21 cellular contexts compared by ENCODE assay signal in the genomic region with DNA sequence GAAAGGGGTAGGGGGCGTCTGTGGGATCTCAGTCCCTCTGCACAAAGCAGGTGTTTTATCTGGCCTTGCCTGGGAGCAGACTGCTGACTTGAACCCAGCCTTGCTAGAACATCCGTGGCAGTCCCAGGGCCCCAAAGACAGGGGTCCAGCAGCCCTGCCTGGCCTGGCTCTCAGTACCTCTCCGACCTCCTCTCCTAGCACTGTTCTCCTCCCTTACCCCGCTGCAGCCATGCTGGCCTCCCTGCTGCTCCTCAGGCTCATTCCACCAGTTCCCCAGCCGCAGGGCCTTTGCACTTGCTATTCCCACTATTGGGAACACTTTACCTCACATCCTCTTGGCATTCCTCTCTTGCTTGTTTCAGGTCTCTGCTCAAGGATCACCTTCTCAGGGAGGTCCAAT.
"Had no signal": no experiment of that assay in that cellular context is flagged by ENCODE, and none has a peak within 500 bp of the region (broad histone marks: within the 10 kb centered on the region; RNA-seq: fewer than 3 reads in every experiment).

No MANE protein-coding gene starts in this region.

- H3K27ac ChIP-seq: heart left ventricle, left lung, lower lobe of right lung, ovary, suprapubic skin, thyroid gland had no signal

- FAIRE-seq: endometrium, frontal cortex, islet of Langerhans, urothelium cell line had no signal

- H3K9me3 ChIP-seq: heart left ventricle, left lung, lower lobe of right lung, ovary, suprapubic skin, thyroid gland had no signal

- DNase-seq: effector memory CD4-positive, alpha-beta T cell; hypothalamus; left lung; lower lobe of right lung; mesendoderm; naive B cell; ovary; stimulated activated CD4-positive, alpha-beta T cell treated with anti-CD3 and anti-CD28 coated beads, Interleukin-4, amount 100 ng/mL, for 1 hour; stimulated activated CD8-positive, alpha-beta memory T cell treated with anti-CD3 and anti-CD28 coated beads, Interleukin-4, amount 100 ng/mL, for 48 hours; stimulated activated naive CD8-positive, alpha-beta T cell treated with anti-CD3 and anti-CD28 coated beads, Interleukin-15, Interleukin-2, amounts not matched to agents 100 U/mL and 50 U/mL, for 24 hours; thyroid gland had no signal

- ATAC-seq: esophagus mucosa; heart left ventricle; left lung; lower lobe of right lung; right cardiac atrium; stimulated activated effector memory CD8-positive, alpha-beta T cell treated with anti-CD3 and anti-CD28 coated beads, Interleukin-12 subunit alpha, Interleukin-12 subunit beta, amount 100 ng/mL, for 72 hours; stimulated activated naive CD8-positive, alpha-beta T cell treated with anti-CD3 and anti-CD28 coated beads, Interleukin-15, Interleukin-2, amounts not matched to agents 100 U/mL and 50 U/mL, for 24 hours had no signal

- H3K27me3 ChIP-seq: heart left ventricle, left lung, ovary, suprapubic skin, thyroid gland had no signal

- H3K4me2 ChIP-seq: smooth muscle cell had no signal

- H3K36me3 ChIP-seq: heart left ventricle, left lung, lower lobe of right lung, ovary, suprapubic skin, thyroid gland had no signal

- H3K4me3 ChIP-seq: heart left ventricle, left lung, lower lobe of right lung, ovary, smooth muscle cell, suprapubic skin, thyroid gland had no signal
